ENCODE assay signal across 19 cellular contexts in the genomic region with DNA sequence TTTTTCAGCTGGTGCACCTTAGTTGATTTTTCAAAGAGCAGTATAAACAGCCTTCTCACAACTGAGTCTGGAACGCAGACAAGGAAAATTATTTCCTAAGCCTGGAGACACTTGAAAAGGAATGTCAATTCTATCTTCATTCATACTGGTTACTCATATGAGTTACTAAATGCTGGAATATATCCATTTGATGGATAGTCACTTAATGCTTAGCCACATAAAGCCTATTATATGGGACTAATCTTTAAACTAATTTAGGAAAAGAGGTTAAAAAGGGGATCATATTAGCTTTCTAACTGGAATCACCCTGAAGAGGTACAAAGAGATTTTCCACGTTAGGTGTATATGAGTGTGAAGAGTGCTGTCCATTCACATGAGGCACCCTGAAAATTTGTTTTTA. TPM values are rescaled to one million over a fixed set of nuclear protein-coding genes. Genes with fewer than 3 reads are reported as not detected.
DNase-seq lines count a peak whose midpoint lies in the region; ATAC-seq, FAIRE-seq and TF ChIP-seq lines count a peak whose summit lies in the region.
"Had no signal": no experiment of that assay in that cellular context is flagged by ENCODE, and none has a peak within 500 bp of the region (broad histone marks: within the 10 kb centered on the region; RNA-seq: fewer than 3 reads in every experiment).

No MANE protein-coding gene starts in this region.

- BruUV-seq in Panc1 (replicated peaks; lab: Mats Ljungman, UMichigan): no TSS peak

- POLR2A ChIA-PET in Panc1 (lab: Charles Lee): interaction anchor here (0.6 kb wide), 1 partner anchor 221 kb away, joined by 10 read pairs; no protein-coding TSS in a partner anchor

- no peaks in the 10 kb centered on the region for H3K27me3 ChIP-seq in Panc1 (ENCODE audit: control insufficient read depth, insufficient read depth, low read length)
- peaks cover 92% of the 10 kb centered on the region for H3K27me3 ChIP-seq in iPS-15b (ENCODE audit: control insufficient read depth, insufficient read depth, low read length)
- H3K27me3 ChIP-seq in stomach: peaks cover 0 to 95% (median 61%) of the 10 kb centered on the region in 3 donors
- H3K27me3 ChIP-seq in GM23248 (replicated peaks; ENCODE audit: insufficient read depth): no peaks in the 10 kb centered on the region
- H3K27me3 ChIP-seq: Peyer's patch had no signal

- intact Hi-C loops in Panc1 (cut with micrococcal nuclease; ENCODE audit: unreplicated experiment): no loop called here
- intact Hi-C loops in stomach (cut with DNase I; ENCODE audit: low total_unique reads): no loop called here

- no peak overlapping the region for H3K4me2 ChIP-seq in GM23248 (ENCODE audit: unreplicated experiment)

- no peak for TF ChIP-seq POLR2A in stomach (IDR thresholded peaks at IDR 0.05)

- no peak overlapping the region for H3K9ac ChIP-seq in iPS-15b (ENCODE audit: low read depth, low read length)
- no peak overlapping the region for H3K9ac ChIP-seq in GM23248

- no peak for ATAC-seq in Panc1
- ATAC-seq in GM18498 (IDR thresholded peaks at IDR 0.05; ENCODE audit: unreplicated experiment): no peak
- ATAC-seq: HepG2 had no signal

- H4K20me1 ChIP-seq in GM23248 (ENCODE audit: insufficient read depth): no peaks in the 10 kb centered on the region

- no peak for DNase-seq in Panc1 (ENCODE audit: low read depth, low spot score)
- DNase-seq in stomach: no peak
- DNase-seq in NCI-H1436 treated with DMSO at 0.1 percent for 48 hours (lab: John Stamatoyannopoulos, UW): no peak
- DNase-seq in GM23248: no peak
- DNase-seq: AML-193; CD4-positive, CD25-positive, alpha-beta regulatory T cell; DND-41; GF-D8; MM.1S; NCI-H1105; NCI-H187 treated with DMSO at 0.1 percent for 48 hours; NCI-H446; NCI-H774; Peyer's patch; SHP77 had no signal

- no peak for TF ChIP-seq CTCF in Panc1 (IDR thresholded peaks at IDR 0.05)
- no peak for TF ChIP-seq CTCF in stomach (IDR thresholded peaks at IDR 0.05)

- no peak overlapping the region for H2AFZ ChIP-seq in GM23248

- H3K36me3 ChIP-seq in Panc1 (ENCODE audit: control insufficient read depth, insufficient read depth, low read length) (no peaks in the 10 kb centered on the region), iPS-15b (ENCODE audit: control insufficient read depth, insufficient read depth, low read length) (no peaks in the 10 kb centered on the region), stomach (no peaks in the 10 kb centered on the region), GM23248 (ENCODE audit: low read depth) (0 out of 2 replicates have a peak, but pooled peaks cover under 1% of the 10 kb centered on the region)
- H3K36me3 ChIP-seq: Peyer's patch had no signal

- H3K4me3 ChIP-seq in Panc1 (ENCODE audit: low read depth in 2 of 2, low read length in 2 of 2): no peak overlapping the region
- peak overlapping the region; percentile 3 for H3K4me3 ChIP-seq in iPS-15b (ENCODE audit: low read depth, low read length)
- no peak overlapping the region for H3K4me3 ChIP-seq in stomach
- no peak overlapping the region for H3K4me3 ChIP-seq in GM23248

- H3K79me2 ChIP-seq in GM23248 (ENCODE audit: insufficient read depth): peaks cover 69% of the 10 kb centered on the region

- peaks cover 39% of the 10 kb centered on the region for H3F3A ChIP-seq in GM23248 (ENCODE audit: insufficient read depth)

- H3K4me1 ChIP-seq in Panc1 (ENCODE audit: control insufficient read depth, insufficient read depth, low read length) (peaks cover 75% of the 10 kb centered on the region), iPS-15b (ENCODE audit: control insufficient read depth, insufficient read depth, low read length) (no peaks in the 10 kb centered on the region), stomach (peaks cover 0 to 82% (median 43%) of the 10 kb centered on the region in 4 donors), GM23248 (ENCODE audit: insufficient read depth) (peaks cover 23% of the 10 kb centered on the region)

- peak; percentile 56 for FAIRE-seq in G401.6 (lab: Jason Lieb, UNC)
- FAIRE-seq: HepG2 had no signal

- CTCF ChIA-PET in Panc1 (lab: Charles Lee): interaction anchor here (0.6 kb wide), 1 partner anchor 457 kb away, joined by 3 read pairs; no protein-coding TSS in a partner anchor

- H3K9me2 ChIP-seq in GM23248 (ENCODE audit: insufficient read depth): no peaks in the 10 kb centered on the region

- H3K9me3 ChIP-seq in Panc1 (ENCODE audit: control insufficient read depth, insufficient read depth, low read depth, low read length) (no peaks in the 10 kb centered on the region), iPS-15b (ENCODE audit: control insufficient read depth, insufficient read depth, low read length) (no peaks in the 10 kb centered on the region), stomach (no peaks in the 10 kb centered on the region), GM23248 (ENCODE audit: low read depth) (no peaks in the 10 kb centered on the region)
- H3K9me3 ChIP-seq: Peyer's patch had no signal

- TF ChIP-seq EP300 in stomach (IDR thresholded peaks at IDR 0.05): no peak

- in situ Hi-C loops in Panc1 (cut with HindIII; ENCODE audit: low pct_unique_long_range_greater_than_20kb, low sequenced_read_pairs): no loop called here
- in situ Hi-C loops in GM23248 (cut with MboI): no loop called here

- WGBS in stomach, 5 donors: 69 to 85% (median 78%) methylated on average over 2 of the region's 2 CpGs
- WGBS in GM23248 (ENCODE audit: low coverage in 1 of 2, low lambda C conversion rate in 2 of 2, missing lambda C conversion rate in 2 of 2), 2 experiments: 95 to 98% methylated on average over 2 of the region's 2 CpGs

- H3K27ac ChIP-seq in Panc1 (ENCODE audit: low read length): peak overlapping the region; percentile 98
- H3K27ac ChIP-seq in stomach: peak overlapping the region in 4 of 5 donors; percentile 45 to 99 (median 96)
- no peak overlapping the region for H3K27ac ChIP-seq in GM23248

RNA-seq across cellular contexts. Expression of a gene that starts 1.7 kb away (rescaled TPM):
- total RNA-seq in Panc1 (2021; ENCODE audit: unreplicated experiment) (0.39 TPM), stomach (1 to 10 TPM in 3 of 5 donors, under 1 TPM in 2; 0.55 to 5.8 (median 2.2) TPM)
- 0.45 TPM for polyA plus RNA-seq in Panc1 (2012; ENCODE audit: insufficient read length)
- polyA plus RNA-seq in stomach (10 to 100 TPM in 1 of 3 donors, 1 to 10 TPM in 2; 4.4 to 17.0 (median 5.9) TPM), GM23248 (2016; fragmentation: Nextera tagmentation; extraction: Ambion mirVana) (3.1 and 3.3 TPM in 2 replicates)
- total RNA-seq in GM23248 (2014; rRNA removed; shearing (Covaris generic)): 0.13 and 1.8 TPM in 2 replicates
- total RNA-seq: CD4-positive, CD25-positive, alpha-beta regulatory T cell had no signal

RNA-seq across cellular contexts. Expression of a gene that starts 11.3 kb away (rescaled TPM):
- total RNA-seq in Panc1 (2021; ENCODE audit: unreplicated experiment) (3.9 TPM), stomach (10 to 100 TPM in 3 of 5 donors, 1 to 10 TPM in 2; 2.9 to 53.1 (median 18.2) TPM)
- polyA plus RNA-seq in Panc1 (2012; ENCODE audit: insufficient read length): 3.0 TPM
- polyA plus RNA-seq in stomach (10 to 100 TPM in 1 of 3 donors, 1 to 10 TPM in 2; 7.5 to 12.8 (median 7.8) TPM), GM23248 (2016; fragmentation: Nextera tagmentation; extraction: Ambion mirVana) (1.3 and 1.9 TPM in 2 replicates)
- total RNA-seq in GM23248 (2014; rRNA removed; shearing (Covaris generic)): 0.25 and 4.0 TPM in 2 replicates
- total RNA-seq: CD4-positive, CD25-positive, alpha-beta regulatory T cell had no signal
- polyA plus RNA-seq: CD4-positive, CD25-positive, alpha-beta regulatory T cell had no signal

RNA-seq across cellular contexts. Expression of a gene that starts 15.4 kb away (rescaled TPM):
- total RNA-seq in Panc1 (2021; ENCODE audit: unreplicated experiment) (3.3 TPM), stomach (10 to 100 TPM in 1 of 5 donors, 1 to 10 TPM in 1, not detected in 3; 3.7 to 12.7 TPM)
- 4.8 TPM for polyA plus RNA-seq in Panc1 (2012; ENCODE audit: insufficient read length)
- polyA plus RNA-seq in stomach (under 1 TPM in 1 of 3 donors, not detected in 2; 0.81 TPM), GM23248 (2016; fragmentation: Nextera tagmentation; extraction: Ambion mirVana) (3.5 and 3.7 TPM in 2 replicates)
- 0.51 and 3.2 TPM in 2 replicates for total RNA-seq in GM23248 (2014; rRNA removed; shearing (Covaris generic))
- total RNA-seq: CD4-positive, CD25-positive, alpha-beta regulatory T cell had no signal
- polyA plus RNA-seq: CD4-positive, CD25-positive, alpha-beta regulatory T cell had no signal

RNA-seq across cellular contexts. Expression of a gene that starts 20.2 kb away (rescaled TPM):
- 30.2 TPM for total RNA-seq in Panc1 (2021; ENCODE audit: unreplicated experiment)
- polyA plus RNA-seq in Panc1 (2012; ENCODE audit: insufficient read length): 16.4 TPM
- 10 to 100 TPM in 1 of 5 donors, 1 to 10 TPM in 2, under 1 TPM in 2; 0.87 to 42.6 (median 5.2) TPM for total RNA-seq in stomach
- polyA plus RNA-seq in stomach: 1 to 10 TPM; 2.8 to 5.2 (median 4.8) TPM
- total RNA-seq in GM23248 (2014; rRNA removed; shearing (Covaris generic)): 0.63 and 2.1 TPM in 2 replicates
- polyA plus RNA-seq in GM23248 (2016; fragmentation: Nextera tagmentation; extraction: Ambion mirVana): 1.2 and 1.9 TPM in 2 replicates
- total RNA-seq: CD4-positive, CD25-positive, alpha-beta regulatory T cell had no signal

RNA-seq across cellular contexts. Expression of a gene that starts 24.3 kb away (rescaled TPM):
- total RNA-seq in Panc1 (2021; ENCODE audit: unreplicated experiment): not detected
- not detected for polyA plus RNA-seq in Panc1 (2012; ENCODE audit: insufficient read length)
- total RNA-seq in stomach: 10 to 100 TPM in 1 of 5 donors, 1 to 10 TPM in 3, not detected in 1; 1.1 to 34.8 (median 3.3) TPM
- 1 to 10 TPM in 1 of 3 donors, under 1 TPM in 2; 0.98 to 7.9 (median 1.00) TPM for polyA plus RNA-seq in stomach
- total RNA-seq in GM23248 (2014; rRNA removed; shearing (Covaris generic)): 3.4 and 6.6 TPM in 2 replicates
- 14.3 and 15.8 TPM in 2 replicates for polyA plus RNA-seq in GM23248 (2016; fragmentation: Nextera tagmentation; extraction: Ambion mirVana)
- total RNA-seq: CD4-positive, CD25-positive, alpha-beta regulatory T cell; HepG2 had no signal
- polyA plus RNA-seq: CD4-positive, CD25-positive, alpha-beta regulatory T cell had no signal
